Comparison of ENCODE assay signal across 18 cellular contexts in genomic region chr12:93042283-93042682, GRCh38.
"Had no signal": no experiment of that assay in that cellular context is flagged by ENCODE, and none has a peak within 500 bp of the region (broad histone marks: within the 10 kb centered on the region; RNA-seq: fewer than 3 reads in every experiment).

No MANE protein-coding gene starts in this region.

- H3K36me3 ChIP-seq: gastroesophageal sphincter, heart right ventricle, tibial nerve, vagina had no signal

- H3K27me3 Mint-ChIP-seq: activated B cell treated with CpG ODN at 0.5 μM for 24 hours; activated CD4-positive, alpha-beta T cell treated with anti-CD3 and anti-CD28 coated beads, Interleukin-2, amount 10 ng/mL, durations not matched to agents 7 days and 5 days; stimulated activated memory B cell treated with anti-CD40 and anti-IgM and Interleukin-4, amounts not matched to agents 10 μg/mL and 1 μg/mL and 100 μg/mL, for 72 hours had no signal

- H3K27me3 ChIP-seq: dorsolateral prefrontal cortex, gastroesophageal sphincter, heart right ventricle, tibial nerve, vagina had no signal

- H3K9me3 Mint-ChIP-seq: activated B cell treated with CpG ODN at 0.5 μM for 24 hours; activated CD4-positive, alpha-beta T cell treated with anti-CD3 and anti-CD28 coated beads, Interleukin-2, amount 10 ng/mL, durations not matched to agents 7 days and 5 days; activated T-helper 1 cell treated with anti-CD3 and anti-CD28 coated beads, Interleukin-12 subunit alpha, Interleukin-12 subunit beta, Interleukin-2, Interleukin-4 antibody, amounts not matched to agents 30 ng/mL and 10 ng/mL and 1 ng/mL, durations not matched to agents 14 hours and 24 hours and 36 hours; stimulated activated memory B cell treated with anti-CD40 and anti-IgM and Interleukin-4, amounts not matched to agents 10 μg/mL and 1 μg/mL and 100 μg/mL, for 72 hours; T-helper 2 cell treated with Interferon-gamma antibody and Interleukin-4, amounts not matched to agents 5 μg/mL and 100 μg/mL, for 36 hours had no signal

- H3K9me3 ChIP-seq: gastroesophageal sphincter, heart right ventricle, tibial nerve, vagina had no signal

- H3K4me3 Mint-ChIP-seq: activated B cell treated with CpG ODN at 0.5 μM for 24 hours; activated CD4-positive, alpha-beta T cell treated with anti-CD3 and anti-CD28 coated beads, Interleukin-2, amount 10 ng/mL, durations not matched to agents 7 days and 5 days; activated naive CD8-positive, alpha-beta T cell treated with anti-CD3 and anti-CD28 coated beads, Interleukin-2, amount 10 ng/mL, durations not matched to agents 7 days and 5 days; activated T-helper 1 cell treated with anti-CD3 and anti-CD28 coated beads, Interleukin-12 subunit alpha, Interleukin-12 subunit beta, Interleukin-2, Interleukin-4 antibody, amounts not matched to agents 30 ng/mL and 10 ng/mL and 1 ng/mL, durations not matched to agents 14 hours and 24 hours and 36 hours; naive thymus-derived CD8-positive, alpha-beta T cell; stimulated activated memory B cell treated with anti-CD40 and anti-IgM and Interleukin-4, amounts not matched to agents 10 μg/mL and 1 μg/mL and 100 μg/mL, for 72 hours; T-helper 2 cell treated with Interferon-gamma antibody and Interleukin-4, amounts not matched to agents 5 μg/mL and 100 μg/mL, for 36 hours had no signal

- H3K4me3 ChIP-seq: dorsolateral prefrontal cortex, gastroesophageal sphincter, heart right ventricle, tibial nerve, vagina had no signal

- H3K27ac ChIP-seq: dorsolateral prefrontal cortex, gastroesophageal sphincter, heart right ventricle, parathyroid adenoma, tibial nerve, vagina had no signal

- ATAC-seq: gastroesophageal sphincter; heart right ventricle; left lobe of liver; naive thymus-derived CD8-positive, alpha-beta T cell; stimulated activated memory B cell treated with anti-CD40 and anti-IgM and Interleukin-4, amounts not matched to agents 10 μg/mL and 1 μg/mL and 100 μg/mL, for 72 hours had no signal

- DNase-seq: activated B cell treated with CpG ODN at 0.5 μM for 24 hours; activated CD4-positive, alpha-beta T cell treated with anti-CD3 and anti-CD28 coated beads, Interleukin-2, amount 10 ng/mL, durations not matched to agents 7 days and 5 days; activated CD8-positive, alpha-beta memory T cell treated with anti-CD3 and anti-CD28 coated beads, Interleukin-2, amount 50 U/mL, for 48 hours; activated naive CD8-positive, alpha-beta T cell treated with anti-CD3 and anti-CD28 coated beads, Interleukin-2, amount 10 ng/mL, durations not matched to agents 7 days and 5 days; dorsolateral prefrontal cortex; erythroblast; heart right ventricle; islet precursor cell; naive thymus-derived CD8-positive, alpha-beta T cell; stimulated activated CD4-positive, alpha-beta T cell treated with anti-CD3 and anti-CD28 coated beads, Interleukin-2, amount 100 ng/mL, for 48 hours had no signal

- H3K27ac Mint-ChIP-seq: activated B cell treated with CpG ODN at 0.5 μM for 24 hours; activated CD4-positive, alpha-beta T cell treated with anti-CD3 and anti-CD28 coated beads, Interleukin-2, amount 10 ng/mL, durations not matched to agents 7 days and 5 days; activated naive CD8-positive, alpha-beta T cell treated with anti-CD3 and anti-CD28 coated beads, Interleukin-2, amount 10 ng/mL, durations not matched to agents 7 days and 5 days; activated T-helper 1 cell treated with anti-CD3 and anti-CD28 coated beads, Interleukin-12 subunit alpha, Interleukin-12 subunit beta, Interleukin-2, Interleukin-4 antibody, amounts not matched to agents 30 ng/mL and 10 ng/mL and 1 ng/mL, durations not matched to agents 14 hours and 24 hours and 36 hours; naive thymus-derived CD8-positive, alpha-beta T cell; stimulated activated memory B cell treated with anti-CD40 and anti-IgM and Interleukin-4, amounts not matched to agents 10 μg/mL and 1 μg/mL and 100 μg/mL, for 72 hours; T-helper 2 cell treated with Interferon-gamma antibody and Interleukin-4, amounts not matched to agents 5 μg/mL and 100 μg/mL, for 36 hours had no signal

- H3K4me1 Mint-ChIP-seq: activated B cell treated with CpG ODN at 0.5 μM for 24 hours; activated CD4-positive, alpha-beta T cell treated with anti-CD3 and anti-CD28 coated beads, Interleukin-2, amount 10 ng/mL, durations not matched to agents 7 days and 5 days; naive thymus-derived CD8-positive, alpha-beta T cell had no signal

- H3K4me1 ChIP-seq: heart right ventricle, parathyroid adenoma, tibial nerve, vagina had no signal

- H3K36me3 Mint-ChIP-seq: activated naive CD8-positive, alpha-beta T cell treated with anti-CD3 and anti-CD28 coated beads, Interleukin-2, amount 10 ng/mL, durations not matched to agents 7 days and 5 days; naive thymus-derived CD8-positive, alpha-beta T cell; stimulated activated memory B cell treated with anti-CD40 and anti-IgM and Interleukin-4, amounts not matched to agents 10 μg/mL and 1 μg/mL and 100 μg/mL, for 72 hours had no signal

- H3K9ac ChIP-seq: parathyroid adenoma had no signal
